Comparison of ENCODE assay signal across 13 cellular contexts in genomic region chr7:150811-151221, GRCh38. TPM values are rescaled to one million over a fixed set of nuclear protein-coding genes. Genes with fewer than 3 reads are reported as not detected.
A peak's percentile ranks its signal among the peaks of the same experiment; 100 is the strongest.
DNase-seq lines count a peak whose midpoint lies in the region; ATAC-seq lines count a peak whose summit lies in the region.
"Had no signal": no experiment of that assay in that cellular context is flagged by ENCODE, and none has a peak within 500 bp of the region (broad histone marks: within the 10 kb centered on the region; RNA-seq: fewer than 3 reads in every experiment).

No MANE protein-coding gene starts in this region.

- H4K8ac ChIP-seq in mesendoderm (ENCODE audit: low read depth, low read length), result no peak overlapping the region

- H3K23ac ChIP-seq in mesendoderm (ENCODE audit: low read length), result no peak overlapping the region

- no peak overlapping the region for H3K4me3 ChIP-seq in mesendoderm (ENCODE audit: low read length)
- H3K4me3 ChIP-seq: GM12878 had no signal

- no peak overlapping the region for H3K27ac ChIP-seq in mesendoderm (ENCODE audit: low read depth, low read length)

- H4K5ac ChIP-seq in mesendoderm (ENCODE audit: low read length), result peak overlapping the region; percentile 12

- H3K27me3 ChIP-seq in mesendoderm (ENCODE audit: insufficient read depth, low read length, poor library complexity), result no peaks in the 10 kb centered on the region
- H3K27me3 ChIP-seq: transverse colon had no signal

- no peak for ATAC-seq in activated T-cell treated with anti-CD3 and anti-CD28 coated beads, Interleukin-2, amount 50 U/mL, for 72 hours (replicated peaks in 1 of 2)
- ATAC-seq in HG03280 (IDR thresholded peaks at IDR 0.05; ENCODE audit: unreplicated experiment), result no peak
- ATAC-seq: GM12878, HCT116 had no signal

- peak overlapping the region; percentile 95 for H3K4me3 Mint-ChIP-seq in activated CD4-positive, alpha-beta T cell treated with anti-CD3 and anti-CD28 coated beads, Interleukin-2, amount 10 ng/mL, durations not matched to agents 24 days and 14 days
- peak overlapping the region; percentile 93 to 94 for H3K4me3 Mint-ChIP-seq in activated T-cell treated with anti-CD3 and anti-CD28 coated beads, Interleukin-2, amount 50 U/mL, for 72 hours

- no peaks in the 10 kb centered on the region for H3K36me3 ChIP-seq in mesendoderm (ENCODE audit: control insufficient read depth, insufficient read depth, low read length)
- H3K36me3 ChIP-seq: transverse colon had no signal

- no peak overlapping the region for H2BK5ac ChIP-seq in mesendoderm (ENCODE audit: low read length)

- peaks cover 15% of the 10 kb centered on the region for H3K36me3 Mint-ChIP-seq in activated CD4-positive, alpha-beta T cell treated with anti-CD3 and anti-CD28 coated beads, Interleukin-2, amount 10 ng/mL, durations not matched to agents 24 days and 14 days (ENCODE audit: low read depth)
- H3K36me3 Mint-ChIP-seq in activated T-cell treated with anti-CD3 and anti-CD28 coated beads, Interleukin-2, amount 50 U/mL, for 72 hours (ENCODE audit: insufficient read depth in 2 of 2), result peaks cover 2 to 3% of the 10 kb centered on the region in 2 donors

- H3K4me1 ChIP-seq in mesendoderm (ENCODE audit: control insufficient read depth, low read depth, low read length), result no peaks in the 10 kb centered on the region

- no peak overlapping the region for H2BK15ac ChIP-seq in mesendoderm (replicated peaks; ENCODE audit: low read depth)

- H3K4me1 Mint-ChIP-seq in activated CD4-positive, alpha-beta T cell treated with anti-CD3 and anti-CD28 coated beads, Interleukin-2, amount 10 ng/mL, durations not matched to agents 24 days and 14 days, result peaks cover 14% of the 10 kb centered on the region
- peaks cover 25% of the 10 kb centered on the region for H3K4me1 Mint-ChIP-seq in activated T-cell treated with anti-CD3 and anti-CD28 coated beads, Interleukin-2, amount 50 U/mL, for 72 hours (ENCODE audit: low read depth)

- no peak overlapping the region for H3K4ac ChIP-seq in mesendoderm (ENCODE audit: low read depth, low read length)

- no peaks in the 10 kb centered on the region for H3K79me1 ChIP-seq in mesendoderm (ENCODE audit: low read length)

- no peak overlapping the region for H3K18ac ChIP-seq in mesendoderm (ENCODE audit: low read length)

- H2AK5ac ChIP-seq in mesendoderm (ENCODE audit: low read length), result no peak overlapping the region

- peak overlapping the region; percentile 30 for H3K27ac Mint-ChIP-seq in activated CD4-positive, alpha-beta T cell treated with anti-CD3 and anti-CD28 coated beads, Interleukin-2, amount 10 ng/mL, durations not matched to agents 24 days and 14 days
- H3K27ac Mint-ChIP-seq in activated T-cell treated with anti-CD3 and anti-CD28 coated beads, Interleukin-2, amount 50 U/mL, for 72 hours, result no peak overlapping the region

- DNase-seq in activated CD4-positive, alpha-beta T cell treated with anti-CD3 and anti-CD28 coated beads, Interleukin-2, amount 10 ng/mL, durations not matched to agents 24 days and 14 days, result peak; percentile 65
- no peak for DNase-seq in activated CD4-positive, alpha-beta T cell treated with anti-CD3 and anti-CD28 coated beads for 4 hours
- DNase-seq in activated T-cell treated with anti-CD3 and anti-CD28 coated beads, Interleukin-2, amount 50 U/mL, for 72 hours, result no peak
- DNase-seq in mesendoderm, result no peak
- peak; percentile 42 for DNase-seq in stromal cell of bone marrow (ENCODE audit: low read depth)
- DNase-seq in NCI-H146 treated with DMSO at 0.1 percent for 48 hours (lab: John Stamatoyannopoulos, UW; ENCODE audit: unreplicated experiment), result no peak
- no peak for DNase-seq in hepatic stellate cell (ENCODE audit: low spot score)
- DNase-seq: ACHN; effector CD8-positive, alpha-beta T cell; transverse colon had no signal

- no peak overlapping the region for H2BK120ac ChIP-seq in mesendoderm (ENCODE audit: low read depth, low read length)

- H3K27me3 Mint-ChIP-seq in activated CD4-positive, alpha-beta T cell treated with anti-CD3 and anti-CD28 coated beads, Interleukin-2, amount 10 ng/mL, durations not matched to agents 24 days and 14 days, result peaks cover 4% of the 10 kb centered on the region
- no peaks in the 10 kb centered on the region for H3K27me3 Mint-ChIP-seq in activated T-cell treated with anti-CD3 and anti-CD28 coated beads, Interleukin-2, amount 50 U/mL, for 72 hours (ENCODE audit: low read depth)

- no peaks in the 10 kb centered on the region for H3K79me2 ChIP-seq in mesendoderm (ENCODE audit: control insufficient read depth, insufficient read depth, low read length)

- H3K56ac ChIP-seq in mesendoderm (ENCODE audit: low read length), result peak overlapping the region; percentile 91

- no peak overlapping the region for H3K9ac ChIP-seq in mesendoderm (ENCODE audit: low read length)

- no peaks in the 10 kb centered on the region for H3K9me3 Mint-ChIP-seq in activated CD4-positive, alpha-beta T cell treated with anti-CD3 and anti-CD28 coated beads, Interleukin-2, amount 10 ng/mL, durations not matched to agents 24 days and 14 days
- peaks cover 0 to 2% of the 10 kb centered on the region in 2 donors for H3K9me3 Mint-ChIP-seq in activated T-cell treated with anti-CD3 and anti-CD28 coated beads, Interleukin-2, amount 50 U/mL, for 72 hours

- intact Hi-C loops in activated CD4-positive, alpha-beta T cell treated with anti-CD3 and anti-CD28 coated beads, Interleukin-2, amount 10 ng/mL, durations not matched to agents 24 days and 14 days (cut with micrococcal nuclease), result no loop called here

- H3K4me2 ChIP-seq in mesendoderm (ENCODE audit: low read length), result no peak overlapping the region

- WGBS in mesendoderm (ENCODE audit: extremely low coverage, insufficient coverage, low lambda C conversion rate), result no CpG with 5 or more reads among the region's 13 CpGs

RNA-seq across cellular contexts. Expression of gene FAM20C, which starts 41.6 kb away (rescaled TPM):
- 0.88 and 1.0 TPM in 2 replicates for total RNA-seq in activated CD4-positive, alpha-beta T cell treated with anti-CD3 and anti-CD28 coated beads, Interleukin-2, amount 10 ng/mL, durations not matched to agents 24 days and 14 days
- under 1 TPM in 1 of 2 donors, not detected in 1; 0.12 TPM for total RNA-seq in activated T-cell treated with anti-CD3 and anti-CD28 coated beads, Interleukin-2, amount 50 U/mL, for 72 hours
- polyA plus RNA-seq in mesendoderm (2013, experiment 1 of 2), result 14.5 TPM
- polyA plus RNA-seq in mesendoderm (2013, experiment 2 of 2), result 15.4 TPM
- polyA plus RNA-seq: GM12878 had no signal

Comparison
In these comparisons a context has a peak if more than half of its experiments do, and no peak if none do; other contexts are left out.
1. DNase-seq: peak in activated CD4-positive, alpha-beta T cell treated with anti-CD3 and anti-CD28 coated beads, Interleukin-2, amount 10 ng/mL, durations not matched to agents 24 days and 14 days (single experiment) and stromal cell of bone marrow (single experiment); none in activated CD4-positive, alpha-beta T cell treated with anti-CD3 and anti-CD28 coated beads for 4 hours (0 of 2), activated T-cell treated with anti-CD3 and anti-CD28 coated beads, Interleukin-2, amount 50 U/mL, for 72 hours (0 of 2), mesendoderm (single experiment), NCI-H146 treated with DMSO at 0.1 percent for 48 hours (single experiment) and hepatic stellate cell (single experiment).